ENCODE assay signal across 26 cellular contexts in genomic region chr2:239669899-239670460, GRCh38.
DNase-seq lines count a peak whose midpoint lies in the region; ATAC-seq and TF ChIP-seq lines count a peak whose summit lies in the region.
"Had no signal": no experiment of that assay in that cellular context is flagged by ENCODE, and none has a peak within 500 bp of the region (broad histone marks: within the 10 kb centered on the region; RNA-seq: fewer than 3 reads in every experiment).

No MANE protein-coding gene starts in this region.

- no peaks in the 10 kb centered on the region for H3K36me3 ChIP-seq in GM23338 (ENCODE audit: insufficient read depth)
- H3K36me3 ChIP-seq: HAP-1, SJCRH30 had no signal

- ATAC-seq in GM23338 (no peak), HG03432 (IDR thresholded peaks at IDR 0.05; ENCODE audit: unreplicated experiment) (no peak)

- no peaks in the 10 kb centered on the region for H3K79me2 ChIP-seq in GM23338 (replicated peaks; ENCODE audit: insufficient read depth)

- H4K20me1 ChIP-seq in GM23338 (replicated peaks; ENCODE audit: insufficient read depth) = no peaks in the 10 kb centered on the region

- H3K36me3 Mint-ChIP-seq in activated CD4-positive, alpha-beta T cell treated with anti-CD3 and anti-CD28 coated beads, Interleukin-2, amount 10 ng/mL, durations not matched to agents 7 days and 5 days (ENCODE audit: low read depth) = no peaks in the 10 kb centered on the region
- H3K36me3 Mint-ChIP-seq in GM23338 (ENCODE audit: low read depth) = no peaks in the 10 kb centered on the region; the same call in 2 of the 3 replicates
- no peaks in the 10 kb centered on the region for H3K36me3 Mint-ChIP-seq in neural crest cell (ENCODE audit: low read depth)
- H3K36me3 Mint-ChIP-seq in type B pancreatic cell = no peaks in the 10 kb centered on the region
- H3K36me3 Mint-ChIP-seq: CD8-positive, alpha-beta memory T cell had no signal

- no peaks in the 10 kb centered on the region for H3K27me3 Mint-ChIP-seq in activated CD4-positive, alpha-beta T cell treated with anti-CD3 and anti-CD28 coated beads, Interleukin-2, amount 10 ng/mL, durations not matched to agents 7 days and 5 days
- H3K27me3 Mint-ChIP-seq in GM23338 (ENCODE audit: insufficient read depth, low read depth, poor library complexity) = peaks cover 6% of the 10 kb centered on the region
- H3K27me3 Mint-ChIP-seq in neural crest cell (ENCODE audit: low read depth) = no peaks in the 10 kb centered on the region
- H3K27me3 Mint-ChIP-seq in type B pancreatic cell = peaks cover 7% of the 10 kb centered on the region

- TF ChIP-seq CTCF in GM23338 (conservative IDR thresholded peaks at IDR 0.05; ENCODE audit: low read depth in 2 of 2) (no peak), neural crest cell (conservative IDR thresholded peaks at IDR 0.05) (no peak), type B pancreatic cell (conservative IDR thresholded peaks at IDR 0.05) (no peak)

- H3K4me3 ChIP-seq in GM23338 = no peak overlapping the region
- H3K4me3 ChIP-seq: GM23248, HAP-1, SJCRH30 had no signal

- no peaks in the 10 kb centered on the region for H3F3A ChIP-seq in GM23338 (replicated peaks; ENCODE audit: low read depth)

- no peak overlapping the region for H3K4me2 ChIP-seq in GM23338

- no peaks in the 10 kb centered on the region for H3K9me3 Mint-ChIP-seq in activated CD4-positive, alpha-beta T cell treated with anti-CD3 and anti-CD28 coated beads, Interleukin-2, amount 10 ng/mL, durations not matched to agents 7 days and 5 days
- H3K9me3 Mint-ChIP-seq in GM23338 (peaks cover under 1% of the 10 kb centered on the region; the same call in 1 of the 3 replicates), neural crest cell (no peaks in the 10 kb centered on the region), type B pancreatic cell (no peaks in the 10 kb centered on the region)
- H3K9me3 Mint-ChIP-seq: CD8-positive, alpha-beta memory T cell had no signal

- H3K9me2 ChIP-seq in GM23338 (ENCODE audit: insufficient read depth) = no peaks in the 10 kb centered on the region

- no peak for DNase-seq in activated CD4-positive, alpha-beta T cell treated with anti-CD3 and anti-CD28 coated beads, Interleukin-2, amount 10 ng/mL, durations not matched to agents 7 days and 5 days
- no peak for DNase-seq in activated CD4-positive, alpha-beta T cell treated with anti-CD3 and anti-CD28 coated beads for 4 hours
- DNase-seq in GM23338 (ENCODE audit: low spot score) (no peak), neural crest cell (ENCODE audit: low read depth, low spot score) (no peak), type B pancreatic cell (ENCODE audit: extremely low spot score, unreplicated experiment) (peak; percentile 60), NCI-H1417 treated with DMSO at 0.1 percent for 48 hours (lab: John Stamatoyannopoulos, UW) (no peak), NCI-H226 (no peak)
- DNase-seq: ACHN; C1 segment of cervical spinal cord; Calu3; CD8-positive, alpha-beta memory T cell; DMS153; GM23248; KBM-7; MM.1S; NCI-H1048; NCI-H146; NCI-H2029; NCI-H2227 treated with DMSO at 0.1 percent for 48 hours; NCI-H510A treated with DMSO at 0.1 percent for 48 hours; NCI-H774; NK-92 treated with Interleukin-12 subunit alpha and Interleukin-12 subunit beta, amount 100 ng/mL, for 24 hours; SJCRH30 had no signal

- H3K4me3 Mint-ChIP-seq in activated CD4-positive, alpha-beta T cell treated with anti-CD3 and anti-CD28 coated beads, Interleukin-2, amount 10 ng/mL, durations not matched to agents 7 days and 5 days = no peak overlapping the region
- H3K4me3 Mint-ChIP-seq in GM23338 (no peak overlapping the region), neural crest cell (no peak overlapping the region), type B pancreatic cell (no peak overlapping the region)
- H3K4me3 Mint-ChIP-seq: CD8-positive, alpha-beta memory T cell had no signal

- no peak overlapping the region for H3K27ac ChIP-seq in GM23338 (ENCODE audit: low read depth)
- H3K27ac ChIP-seq: 22Rv1, GM23248, SJCRH30 had no signal

- CTCF ChIA-PET in activated CD4-positive, alpha-beta T cell treated with anti-CD3 and anti-CD28 coated beads, Interleukin-2, amount 10 ng/mL, durations not matched to agents 7 days and 5 days (lab: Charles Lee) = no interaction called here

- POLR2A ChIA-PET in activated CD4-positive, alpha-beta T cell treated with anti-CD3 and anti-CD28 coated beads, Interleukin-2, amount 10 ng/mL, durations not matched to agents 7 days and 5 days (lab: Charles Lee) = no interaction called here

- no peaks in the 10 kb centered on the region for H3K4me1 Mint-ChIP-seq in activated CD4-positive, alpha-beta T cell treated with anti-CD3 and anti-CD28 coated beads, Interleukin-2, amount 10 ng/mL, durations not matched to agents 7 days and 5 days
- no peaks in the 10 kb centered on the region for H3K4me1 Mint-ChIP-seq in GM23338
- H3K4me1 Mint-ChIP-seq in neural crest cell = peaks cover 5% of the 10 kb centered on the region
- no peaks in the 10 kb centered on the region for H3K4me1 Mint-ChIP-seq in type B pancreatic cell (ENCODE audit: unreplicated experiment)

- H3K4me1 ChIP-seq in GM23338 (ENCODE audit: insufficient read depth) = no peaks in the 10 kb centered on the region
- H3K4me1 ChIP-seq: HAP-1, SJCRH30 had no signal

- no peaks in the 10 kb centered on the region for H3K27me3 ChIP-seq in GM23338 (ENCODE audit: insufficient read depth)

- H2AFZ ChIP-seq in GM23338 = no peak overlapping the region
- H2AFZ ChIP-seq: GM23248 had no signal

- H3K27ac Mint-ChIP-seq in activated CD4-positive, alpha-beta T cell treated with anti-CD3 and anti-CD28 coated beads, Interleukin-2, amount 10 ng/mL, durations not matched to agents 7 days and 5 days = peak overlapping the region; percentile 29
- H3K27ac Mint-ChIP-seq in GM23338 (peak overlapping the region; percentile 78; the same call in 1 of the 2 replicates), neural crest cell (ENCODE audit: unreplicated experiment) (peak overlapping the region; percentile 92), type B pancreatic cell (no peak overlapping the region)

TF ChIP-seq in GM23338, 12 proteins besides CTCF, POLR2A, EP300 and RAD21 (continues in another document):
- TF ChIP-seq EZH2 (IDR thresholded peaks at IDR 0.05; ENCODE audit: low read depth, unreplicated experiment) (no peak), NANOG (IDR thresholded peaks at IDR 0.05; ENCODE audit: borderline replicate concordance) (no peak), EZH2phosphoT487 (IDR thresholded peaks at IDR 0.05; ENCODE audit: unreplicated experiment) (no peak), ZNF331 (CRISPR knock-in tag; IDR thresholded peaks at IDR 0.05; ENCODE audit: low read depth) (no peak), ZNF114 (CRISPR knock-in tag; IDR thresholded peaks at IDR 0.05) (no peak), JUNB (IDR thresholded peaks at IDR 0.05; ENCODE audit: unreplicated experiment) (no peak)
